16 cellular contexts compared by ENCODE assay signal in genomic region chr5:92912280-92912679, GRCh38.
DNase-seq lines count a peak whose midpoint lies in the region; ATAC-seq and TF ChIP-seq lines count a peak whose summit lies in the region.
"Had no signal": no experiment of that assay in that cellular context is flagged by ENCODE, and none has a peak within 500 bp of the region (broad histone marks: within the 10 kb centered on the region; RNA-seq: fewer than 3 reads in every experiment).

No MANE protein-coding gene starts in this region.

- TF ChIP-seq CTCF in nephron (IDR thresholded peaks at IDR 0.05; ENCODE audit: unreplicated experiment in 3 of 3) (no peak), WERI-Rb-1 (IDR thresholded peaks at IDR 0.05; ENCODE audit: low read depth, low read length) (no peak), spleen (IDR thresholded peaks at IDR 0.05 in 8 of 11, conservative IDR thresholded peaks at IDR 0.05 in 3 of 11) (no peak)

- no peak for ATAC-seq in natural killer cell treated with Interleukin-12 subunit alpha and Interleukin-12 subunit beta and Interleukin-15 and Interleukin-18, amount 100 ng/mL, for 72 hours
- ATAC-seq: Panc1, Right ventricle myocardium inferior had no signal

- H3K4me1 Mint-ChIP-seq in nephron, result peaks cover 55% of the 10 kb centered on the region
- H3K4me1 Mint-ChIP-seq in natural killer cell treated with Interleukin-12 subunit alpha and Interleukin-12 subunit beta and Interleukin-15 and Interleukin-18, amount 100 ng/mL, for 72 hours (ENCODE audit: low read depth in 2 of 2), result no peaks in the 10 kb centered on the region

- H3K36me3 Mint-ChIP-seq in nephron (ENCODE audit: low read depth), result peaks cover 12% of the 10 kb centered on the region
- H3K36me3 Mint-ChIP-seq in natural killer cell treated with Interleukin-12 subunit alpha and Interleukin-12 subunit beta and Interleukin-15 and Interleukin-18, amount 100 ng/mL, for 72 hours, result no peaks in the 10 kb centered on the region

- TF ChIP-seq POLR2A in spleen (IDR thresholded peaks at IDR 0.05), result no peak

- no peaks in the 10 kb centered on the region for H3K9me3 Mint-ChIP-seq in nephron
- no peaks in the 10 kb centered on the region for H3K9me3 Mint-ChIP-seq in natural killer cell treated with Interleukin-12 subunit alpha and Interleukin-12 subunit beta and Interleukin-15 and Interleukin-18, amount 100 ng/mL, for 72 hours

- H3K4me3 ChIP-seq in WERI-Rb-1 (ENCODE audit: low read depth, low read length) (no peak overlapping the region), spleen (no peak overlapping the region)
- H3K4me3 ChIP-seq: SK-N-MC had no signal

- H3K4me3 Mint-ChIP-seq in nephron, result no peak overlapping the region
- no peak overlapping the region for H3K4me3 Mint-ChIP-seq in natural killer cell treated with Interleukin-12 subunit alpha and Interleukin-12 subunit beta and Interleukin-15 and Interleukin-18, amount 100 ng/mL, for 72 hours

- WGBS in spleen, 5 donors, result 77 to 89% (median 86%) methylated on average over 1 of the region's 1 CpG

- intact Hi-C loops in spleen (cut with DNase I; ENCODE audit: low total_unique reads), result no loop called here

- no peaks in the 10 kb centered on the region for H3K27me3 Mint-ChIP-seq in nephron (ENCODE audit: low read depth)
- H3K27me3 Mint-ChIP-seq in natural killer cell treated with Interleukin-12 subunit alpha and Interleukin-12 subunit beta and Interleukin-15 and Interleukin-18, amount 100 ng/mL, for 72 hours, result no peaks in the 10 kb centered on the region

- no peak overlapping the region for H3K27ac ChIP-seq in WERI-Rb-1
- H3K27ac ChIP-seq in spleen, result no peak overlapping the region
- H3K27ac ChIP-seq: SK-N-MC had no signal

- H3K4me1 ChIP-seq in spleen, result peaks cover 0 to 5% (median 0%) of the 10 kb centered on the region in 6 donors

- DNase-seq in DMS 273 treated with DMSO at 0.1 percent for 48 hours (lab: John Stamatoyannopoulos, UW), result peak; percentile 26
- DNase-seq in NCI-H1417 treated with DMSO at 0.1 percent for 48 hours (lab: John Stamatoyannopoulos, UW), result peak; percentile 11
- DNase-seq in NCI-H524 treated with DMSO at 0.1 percent for 48 hours (lab: John Stamatoyannopoulos, UW), result peak; percentile 26
- no peak for DNase-seq in WERI-Rb-1
- DNase-seq in spleen, result no peak
- no peak for DNase-seq in natural killer cell treated with Interleukin-12 subunit alpha and Interleukin-12 subunit beta and Interleukin-15 and Interleukin-18, amount 100 ng/mL, for 72 hours (ENCODE audit: low spot score)
- DNase-seq: ACHN, AML-193, DND-41, NCI-H1048, NCI-H187 treated with DMSO at 0.1 percent for 48 hours, T-helper 9 cell had no signal

- H3K9me3 ChIP-seq in WERI-Rb-1 (ENCODE audit: severe bottlenecking) (no peaks in the 10 kb centered on the region), spleen (no peaks in the 10 kb centered on the region)

- H3K36me3 ChIP-seq in WERI-Rb-1 (no peaks in the 10 kb centered on the region), spleen (no peaks in the 10 kb centered on the region)

- H3K27ac Mint-ChIP-seq in nephron, result peak overlapping the region in 2 of 3 experiments; percentile 52 to 67
- no peak overlapping the region for H3K27ac Mint-ChIP-seq in natural killer cell treated with Interleukin-12 subunit alpha and Interleukin-12 subunit beta and Interleukin-15 and Interleukin-18, amount 100 ng/mL, for 72 hours

- no peaks in the 10 kb centered on the region for H3K27me3 ChIP-seq in WERI-Rb-1 (ENCODE audit: insufficient read depth, low read depth, severe bottlenecking)
- no peaks in the 10 kb centered on the region for H3K27me3 ChIP-seq in spleen (replicated peaks in 1 of 7)

Comparison
In these comparisons a context has a peak if more than half of its experiments do, and no peak if none do; other contexts are left out.
1. DNase-seq: peak in DMS 273 treated with DMSO at 0.1 percent for 48 hours (single experiment), NCI-H1417 treated with DMSO at 0.1 percent for 48 hours (single experiment) and NCI-H524 treated with DMSO at 0.1 percent for 48 hours (single experiment); none in WERI-Rb-1 (single experiment), spleen (single experiment) and natural killer cell treated with Interleukin-12 subunit alpha and Interleukin-12 subunit beta and Interleukin-15 and Interleukin-18, amount 100 ng/mL, for 72 hours (single experiment).
2. H3K27ac Mint-ChIP-seq: peak in nephron (2 of 3); none in natural killer cell treated with Interleukin-12 subunit alpha and Interleukin-12 subunit beta and Interleukin-15 and Interleukin-18, amount 100 ng/mL, for 72 hours (0 of 2).